Comparison of ENCODE assay signal across 27 cellular contexts in the genomic region with DNA sequence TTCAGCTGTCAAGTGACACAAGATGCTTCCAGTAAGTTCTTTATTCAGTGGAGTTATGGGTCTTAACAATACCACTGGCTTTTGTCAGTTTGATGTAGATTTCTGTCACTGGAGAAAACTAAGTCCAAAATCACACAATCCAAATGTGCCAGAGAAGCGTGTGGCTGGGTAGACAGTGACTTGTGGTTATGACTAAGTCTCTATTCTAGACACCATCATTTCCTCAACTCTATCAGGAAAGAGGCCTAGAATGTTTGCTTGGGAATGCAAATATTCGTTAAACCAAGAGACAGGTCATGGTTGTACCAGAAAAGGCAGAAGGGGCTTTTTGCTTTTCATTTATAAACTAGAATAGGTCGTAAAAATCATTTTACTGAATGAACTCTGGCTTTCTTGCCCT. TPM values are rescaled to one million over a fixed set of nuclear protein-coding genes. Genes with fewer than 3 reads are reported as not detected.
DNase-seq lines count a peak whose midpoint lies in the region; ATAC-seq, FAIRE-seq and TF ChIP-seq lines count a peak whose summit lies in the region.
"Had no signal": no experiment of that assay in that cellular context is flagged by ENCODE, and none has a peak within 500 bp of the region (broad histone marks: within the 10 kb centered on the region; RNA-seq: fewer than 3 reads in every experiment).

No MANE protein-coding gene starts in this region.

- no peak overlapping the region for H2AFZ ChIP-seq in GM12878 (ENCODE audit: control insufficient read depth, low read depth, low read length)
- H2AFZ ChIP-seq: hepatocyte, neural progenitor cell had no signal

- no TSS peak for BruUV-seq in GM12878 (replicated peaks; lab: Mats Ljungman, UMichigan)

- no peaks in the 10 kb centered on the region for H3K79me2 ChIP-seq in GM12878 (ENCODE audit: control insufficient read depth, insufficient read depth, low read length)
- H3K79me2 ChIP-seq: hepatocyte had no signal

- no peaks in the 10 kb centered on the region for H3K9me3 ChIP-seq in GM12878 (replicated peaks; ENCODE audit: control insufficient read depth, insufficient read depth, low read length)

- H3K4me3 ChIP-seq in NB4 (ENCODE audit: low read depth, low read length) = no peak overlapping the region
- H3K4me3 ChIP-seq in GM12878 = no peak overlapping the region
- H3K4me3 ChIP-seq: hepatocyte, neural progenitor cell, tibial nerve had no signal

- CTCF ChIA-PET in GM12878 (lab: Yijun Ruan, JAX) = no interaction called here

- intact Hi-C loops in GM12878 (cut with micrococcal nuclease; ENCODE audit: unreplicated experiment) = no loop called here
- intact Hi-C loops in posterior vena cava (cut with DNase I) = no loop called here

- DNase-seq in SIG-M5 treated with dmso at 0.1 percent for 504 hours (lab: John Stamatoyannopoulos, UW; ENCODE audit: unreplicated experiment) = peak; percentile 51
- no peak for DNase-seq in SIG-M5 (lab: John Stamatoyannopoulos, UW)
- DNase-seq in NB4 (ENCODE audit: low read depth) = peak; percentile 81
- DNase-seq in GM12878 (ENCODE audit: low read depth, low spot score) = no peak
- DNase-seq in myocyte (ENCODE audit: low read depth) = peak; percentile 37
- no peak for DNase-seq in cerebellar nuclear complex (lab: John Stamatoyannopoulos, UW)
- DNase-seq in posterior vena cava (ENCODE audit: low spot score) = no peak
- DNase-seq: 8988T; activated CD8-positive, alpha-beta T cell treated with anti-CD3 and anti-CD28 coated beads, Interleukin-2, amount 10 ng/mL, durations not matched to agents 7 days and 5 days; activated naive CD8-positive, alpha-beta T cell treated with anti-CD3 and anti-CD28 coated beads, Interleukin-2, amount 10 ng/mL, durations not matched to agents 7 days and 5 days; activated T-cell treated with anti-CD3 and anti-CD28 coated beads, Interleukin-2, amount 50 U/mL, for 4 hours; BE2C; Calu3; effector CD8-positive, alpha-beta T cell; IMR-90; kidney; mesendoderm; NCI-H1417; NCI-H2171; stimulated activated CD4-positive, alpha-beta T cell treated with anti-CD3 and anti-CD28 coated beads, Interleukin-15, amount 100 ng/mL, for 24 hours; stimulated activated naive B cell treated with anti-CD40 and anti-IgM and Interleukin-4, amounts not matched to agents 10 μg/mL and 1 μg/mL and 100 μg/mL, for 72 hours had no signal

- in situ Hi-C loops in GM12878 (cut with MboI) = no loop called here

- H3K9ac ChIP-seq in GM12878 (ENCODE audit: control insufficient read depth, insufficient read depth, low read length) = no peak overlapping the region
- H3K9ac ChIP-seq: neural progenitor cell had no signal

- TF ChIP-seq CTCF in NB4 (IDR thresholded peaks at IDR 0.05; ENCODE audit: low read depth, low read length) (no peak), GM12878 (IDR thresholded peaks at IDR 0.05 in 2 of 3, conservative IDR thresholded peaks at IDR 0.05 in 1 of 3; ENCODE audit: control insufficient read depth in 2 of 3, extremely low read depth in 1 of 3, insufficient read depth in 1 of 3, low read depth in 3 of 3, low read length in 3 of 3) (no peak)

- no peak overlapping the region for H3K4me2 ChIP-seq in GM12878 (ENCODE audit: control insufficient read depth, insufficient read depth)
- H3K4me2 ChIP-seq: hepatocyte, neural progenitor cell had no signal

- RAD21 ChIA-PET in GM12878 (lab: Charles Lee; ENCODE audit: unreplicated experiment) = no interaction called here

- ATAC-seq in GM12878 = no peak
- no peak for ATAC-seq in HG02852 (IDR thresholded peaks at IDR 0.05; ENCODE audit: unreplicated experiment)
- ATAC-seq: activated CD8-positive, alpha-beta T cell treated with anti-CD3 and anti-CD28 coated beads, Interleukin-2, amount 10 ng/mL, durations not matched to agents 7 days and 5 days; activated T-cell treated with anti-CD3 and anti-CD28 coated beads, Interleukin-2, amount 50 U/mL, for 4 hours; stimulated activated naive B cell treated with anti-CD40 and anti-IgM and Interleukin-4, amounts not matched to agents 10 μg/mL and 1 μg/mL and 100 μg/mL, for 72 hours had no signal

- no peaks in the 10 kb centered on the region for H3K36me3 ChIP-seq in GM12878 (ENCODE audit: control insufficient read depth in 2 of 2, insufficient read depth in 2 of 2, low read length in 1 of 2)
- H3K36me3 ChIP-seq: BE2C, neural progenitor cell, tibial nerve had no signal

- H3K4me1 ChIP-seq in GM12878 (ENCODE audit: control insufficient read depth, insufficient read depth, low read length) = peaks cover 5% of the 10 kb centered on the region
- H3K4me1 ChIP-seq: BE2C, neural progenitor cell had no signal

- TF ChIP-seq EP300 in GM12878 (IDR thresholded peaks at IDR 0.05; ENCODE audit: borderline replicate concordance in 1 of 2, control insufficient read depth in 1 of 2, low read depth in 2 of 2, low read length in 2 of 2) = no peak

- H4K20me1 ChIP-seq in GM12878 (ENCODE audit: control insufficient read depth, insufficient read depth) = no peaks in the 10 kb centered on the region

- 17% methylated on average over 3 of the region's 3 CpGs for WGBS in GM12878 (ENCODE audit: insufficient coverage, insufficient replicate concordance, low lambda C conversion rate, missing lambda C conversion rate)

- no peaks in the 10 kb centered on the region for H3K27me3 ChIP-seq in GM12878 (replicated peaks in 1 of 2; ENCODE audit: control insufficient read depth in 2 of 2, insufficient read depth in 2 of 2, low read length in 1 of 2)
- H3K27me3 ChIP-seq: BE2C, hepatocyte, neural progenitor cell, tibial nerve had no signal

- TF ChIP-seq POLR2A in NB4 (IDR thresholded peaks at IDR 0.05; ENCODE audit: extremely low read depth, insufficient read length) = no peak
- TF ChIP-seq POLR2A in GM12878 (IDR thresholded peaks at IDR 0.05; ENCODE audit: low read depth, low read length) = no peak

- SMC1A ChIA-PET in GM12878 (lab: Charles Lee; ENCODE audit: uncharacterized antibody, unreplicated experiment) = no interaction called here

- FAIRE-seq in GM12878 (lab: Jason Lieb, UNC) = no peak
- FAIRE-seq: H1, kidney had no signal

- no peak overlapping the region for H3K27ac ChIP-seq in GM12878 (ENCODE audit: control insufficient read depth, insufficient read depth)
- H3K27ac ChIP-seq: hepatocyte, neural progenitor cell had no signal

- POLR2A ChIA-PET in GM12878 (lab: Charles Lee) = no interaction called here

- no peak for TF ChIP-seq RAD21 in GM12878 (IDR thresholded peaks at IDR 0.05; ENCODE audit: insufficient read depth, low read depth, low read length)

TF ChIP-seq in GM12878, 131 proteins besides CTCF, POLR2A, EP300 and RAD21:
- no peak for TF ChIP-seq NRF1 (conservative IDR thresholded peaks at IDR 0.05; ENCODE audit: low read depth, low read length)
- TF ChIP-seq RUNX3 (IDR thresholded peaks at IDR 0.05; ENCODE audit: low read length) = 0 out of 2 replicates have a peak, but pooled peaks have one; percentile 21

RNA-seq across cellular contexts. Expression of a gene that starts 54.4 kb away (rescaled TPM):
- not detected in 2 replicates for total RNA-seq in GM12878 (2013; cell fraction: nucleolus; rRNA removed)
- total RNA-seq in GM12878 (2014; rRNA removed) (0.11 and 0.34 TPM in 2 replicates), GM12878 (2014; rRNA removed; fragmentation: Illumina TruSeq; extraction: Trizol) (0.04 and 0.09 TPM in 2 replicates), GM12878 (2021) (0.18 and 0.80 TPM in 2 replicates), myocyte (0.05 and 0.16 TPM in 2 replicates), posterior vena cava (1 to 10 TPM; 3.9 to 5.4 TPM)
- not detected for polyA plus RNA-seq in GM12878 (2011; ENCODE audit: low read depth)
- polyA plus RNA-seq in GM12878 (2011; rRNA removed) (0.42 and 0.65 TPM in 2 replicates), GM12878 (2014; fragmentation: Illumina TruSeq; extraction: Trizol) (0.02 and 0.03 TPM in 2 replicates), GM12878 (2014; fragmentation: Nextera tagmentation; extraction: Ambion mirVana) (under 1 TPM; 0.03 to 0.05 TPM), GM12878 (2014; rRNA removed) (0.12 and 0.22 TPM in 2 replicates), GM12878 (2016; fragmentation: Nextera tagmentation; extraction: Ambion mirVana) (under 1 TPM; 0.15 to 0.35 TPM)
- 0.69 and 2.3 TPM in 2 replicates for polyA plus RNA-seq in GM12878 (2011; cell fraction: cytosol; rRNA removed)
- polyA plus RNA-seq in GM12878 (2011; cell fraction: nucleus; rRNA removed) = 2.6 and 3.2 TPM in 2 replicates
- 0.08 and 0.41 TPM in 2 replicates for polyA plus RNA-seq in GM12878 (2012)
- polyA minus RNA-seq in GM12878 (2011; rRNA and poly(A)+ RNA removed) = 0.80 and 1.0 TPM in 2 replicates
- polyA minus RNA-seq in GM12878 (2011; cell fraction: cytosol; rRNA and poly(A)+ RNA removed) = 1.3 and 3.0 TPM in 2 replicates
- polyA minus RNA-seq in GM12878 (2011; cell fraction: nucleus; rRNA and poly(A)+ RNA removed) = 0.73 and 2.4 TPM in 2 replicates
- 0.06 TPM for polyA plus RNA-seq in myocyte (2012)
- total RNA-seq: activated CD8-positive, alpha-beta T cell treated with anti-CD3 and anti-CD28 coated beads, Interleukin-2, amount 10 ng/mL, durations not matched to agents 7 days and 5 days; fibroblast of lung; IMR-90 had no signal

Comparison
In these comparisons a context has a peak if more than half of its experiments do, and no peak if none do; other contexts are left out.
1. DNase-seq: peak in SIG-M5 treated with dmso at 0.1 percent for 504 hours (single experiment), NB4 (single experiment) and myocyte (single experiment); none in SIG-M5 (single experiment), GM12878 (single experiment), cerebellar nuclear complex (0 of 2) and posterior vena cava (single experiment).